Comparison of ENCODE assay signal across 8 cellular contexts in the genomic region with DNA sequence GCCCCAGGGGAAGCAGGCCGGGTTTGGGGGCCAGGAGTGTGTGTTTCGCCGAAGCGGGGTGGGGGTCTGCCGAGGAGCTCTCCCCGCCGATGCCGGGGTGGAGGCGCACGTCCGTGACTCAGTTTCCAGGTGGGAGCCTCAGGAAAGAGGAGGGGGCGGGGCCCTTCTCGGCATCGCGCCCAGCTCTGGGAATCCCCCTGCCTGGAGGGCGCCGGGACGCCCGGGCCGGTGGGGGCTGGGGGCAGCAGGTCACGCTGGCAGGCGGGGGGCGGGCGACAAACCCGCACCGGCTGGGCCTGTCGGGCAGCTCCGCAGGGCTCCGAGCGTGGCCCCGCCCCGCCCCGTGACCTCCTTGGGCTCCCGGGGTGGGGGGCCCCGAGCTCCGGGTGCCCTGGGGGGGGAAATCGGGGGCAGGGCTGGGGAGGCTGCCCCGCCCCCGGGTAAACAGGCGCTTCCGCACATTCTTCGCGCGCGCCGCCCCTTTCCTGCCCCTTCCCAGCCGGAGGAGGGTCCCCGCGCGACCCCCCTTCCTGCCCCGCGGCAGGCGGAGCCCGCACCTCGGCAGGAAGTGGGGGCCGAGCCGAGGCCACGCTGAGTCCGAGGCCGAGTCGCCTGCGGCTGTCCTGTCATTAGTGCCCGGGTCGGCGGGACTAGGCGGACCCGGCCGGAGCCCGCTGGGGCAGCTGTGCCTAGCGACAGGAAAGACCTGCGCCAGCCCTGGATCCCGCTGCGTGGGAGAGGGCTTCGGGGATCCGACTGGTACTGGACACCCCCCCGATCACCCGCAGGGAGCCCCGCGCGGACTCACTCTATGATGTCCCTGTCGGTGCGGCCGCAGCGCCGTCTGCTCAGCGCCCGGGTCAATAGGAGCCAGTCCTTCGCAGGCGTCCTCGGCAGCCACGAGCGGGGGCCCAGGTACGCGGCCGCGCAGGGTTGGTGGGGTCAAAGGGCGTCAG. TPM values are rescaled to one million over a fixed set of nuclear protein-coding genes. Genes with fewer than 3 reads are reported as not detected.
DNase-seq lines count a peak whose midpoint lies in the region; ATAC-seq and TF ChIP-seq lines count a peak whose summit lies in the region.

No MANE protein-coding gene starts in this region.

- intact Hi-C loops in dorsolateral prefrontal cortex (cut with DNase I): no loop called here

- H3K9me3 ChIP-seq in BLaER1 treated with 17β-estradiol and CSF1 and Interleukin-3, amounts not matched to agents 10 nM and 100 nM (replicated peaks in 1 of 11): no peaks in the 10 kb centered on the region
- H3K9me3 ChIP-seq in lung (ENCODE audit: control insufficient read depth in 2 of 2, insufficient read depth in 1 of 2, low read length in 1 of 2): no peaks in the 10 kb centered on the region

- H3K4me1 ChIP-seq in BLaER1 treated with 17β-estradiol and CSF1 and Interleukin-3, amounts not matched to agents 10 nM and 100 nM: peaks cover 86 to 96% (median 93%) of the 10 kb centered on the region in 10 experiments
- peaks cover 4 to 21% of the 10 kb centered on the region in 2 donors for H3K4me1 ChIP-seq in lung (ENCODE audit: control insufficient read depth in 2 of 2, insufficient read depth in 2 of 2, low read length in 2 of 2)

- H3K4me3 ChIP-seq in BLaER1 treated with 17β-estradiol and CSF1 and Interleukin-3, amounts not matched to agents 10 nM and 100 nM: peak overlapping the region; percentile 72 to 89 (median 79)
- H3K4me3 ChIP-seq in dorsolateral prefrontal cortex (peak overlapping the region; percentile 42 to 78 (median 65)), lung (peak overlapping the region; percentile 35)

- no peaks in the 10 kb centered on the region for H3K27me3 ChIP-seq in BLaER1 treated with 17β-estradiol and CSF1 and Interleukin-3, amounts not matched to agents 10 nM and 100 nM
- H3K27me3 ChIP-seq in dorsolateral prefrontal cortex: no peaks in the 10 kb centered on the region
- no peaks in the 10 kb centered on the region for H3K27me3 ChIP-seq in lung (ENCODE audit: control insufficient read depth, insufficient read depth)

- H3K9ac ChIP-seq in BLaER1 treated with 17β-estradiol and CSF1 and Interleukin-3, amounts not matched to agents 10 nM and 100 nM: peak overlapping the region; percentile 80 to 92 (median 85)

- H3K27ac ChIP-seq in BLaER1 treated with 17β-estradiol and CSF1 and Interleukin-3, amounts not matched to agents 10 nM and 100 nM: peak overlapping the region; percentile 73 to 86 (median 81)
- H3K27ac ChIP-seq in dorsolateral prefrontal cortex (peak overlapping the region in 55 of 59 donors; percentile 10 to 93 (median 83)), lung (ENCODE audit: low read depth in 1 of 2, low read length in 1 of 2) (peak overlapping the region; percentile 85 to 87)

- H3K36me3 ChIP-seq in BLaER1 treated with 17β-estradiol and CSF1 and Interleukin-3, amounts not matched to agents 10 nM and 100 nM: peaks cover 31 to 74% (median 43%) of the 10 kb centered on the region in 11 experiments
- peaks cover 0 to 36% of the 10 kb centered on the region in 2 donors for H3K36me3 ChIP-seq in lung (ENCODE audit: control insufficient read depth in 2 of 2, insufficient read depth in 2 of 2, low read length in 2 of 2)

- H3K4me2 ChIP-seq in BLaER1 treated with 17β-estradiol and CSF1 and Interleukin-3, amounts not matched to agents 10 nM and 100 nM: peak overlapping the region; percentile 97 to 100 (median 98)

- peaks cover 80 to 100% (median 96%) of the 10 kb centered on the region in 11 experiments for H4K20me1 ChIP-seq in BLaER1 treated with 17β-estradiol and CSF1 and Interleukin-3, amounts not matched to agents 10 nM and 100 nM

- peaks cover 68% of the 10 kb centered on the region for H3K4me1 Mint-ChIP-seq in stimulated activated effector memory CD8-positive, alpha-beta T cell treated with anti-CD3 and anti-CD28 coated beads, Interleukin-12 subunit alpha, Interleukin-12 subunit beta, amount 100 ng/mL, for 72 hours

- WGBS in lung, 2 donors: 1 to 2% methylated on average over 60 to 97 of the region's 97 CpGs

- ATAC-seq in HG02588 (IDR thresholded peaks at IDR 0.05; ENCODE audit: unreplicated experiment): peak; percentile 43
- peak; percentile 59 for ATAC-seq in lung (ENCODE audit: insufficient read depth, low FRiP score)
- ATAC-seq in stimulated activated effector memory CD8-positive, alpha-beta T cell treated with anti-CD3 and anti-CD28 coated beads, Interleukin-12 subunit alpha, Interleukin-12 subunit beta, amount 100 ng/mL, for 72 hours: peak; percentile 63
- no peak for ATAC-seq in GM21737 (IDR thresholded peaks at IDR 0.05; ENCODE audit: unreplicated experiment)

- peak; percentile 64 for DNase-seq in activated CD4-positive, CD25-positive, alpha-beta regulatory T cell treated with anti-CD3 and anti-CD28 coated beads, Interleukin-2, amount 50 U/mL, for 72 hours
- DNase-seq in dorsolateral prefrontal cortex: no peak
- DNase-seq in lung (ENCODE audit: low spot score): peak; percentile 53
- peak; percentile 55 to 80 for DNase-seq in stimulated activated effector memory CD8-positive, alpha-beta T cell treated with anti-CD3 and anti-CD28 coated beads, Interleukin-12 subunit alpha, Interleukin-12 subunit beta, amount 100 ng/mL, for 72 hours (ENCODE audit: low spot score in 2 of 2)
- DNase-seq in NCI-H1092 (lab: John Stamatoyannopoulos, UW): no peak

- peak overlapping the region; percentile 81 for H3K4me3 Mint-ChIP-seq in stimulated activated effector memory CD8-positive, alpha-beta T cell treated with anti-CD3 and anti-CD28 coated beads, Interleukin-12 subunit alpha, Interleukin-12 subunit beta, amount 100 ng/mL, for 72 hours

- peak overlapping the region; percentile 90 for H3K27ac Mint-ChIP-seq in stimulated activated effector memory CD8-positive, alpha-beta T cell treated with anti-CD3 and anti-CD28 coated beads, Interleukin-12 subunit alpha, Interleukin-12 subunit beta, amount 100 ng/mL, for 72 hours

- TF ChIP-seq CTCF in dorsolateral prefrontal cortex (IDR thresholded peaks at IDR 0.05 in 54 of 56, conservative IDR thresholded peaks at IDR 0.05 in 2 of 56; ENCODE audit: low read depth in 1 of 56, partially characterized antibody in 56 of 56) (no peak), lung (IDR thresholded peaks at IDR 0.05; ENCODE audit: control extremely low read depth, extremely low read depth) (no peak)

- H3K36me3 Mint-ChIP-seq in stimulated activated effector memory CD8-positive, alpha-beta T cell treated with anti-CD3 and anti-CD28 coated beads, Interleukin-12 subunit alpha, Interleukin-12 subunit beta, amount 100 ng/mL, for 72 hours: peaks cover 51% of the 10 kb centered on the region

- H3K9me3 Mint-ChIP-seq in stimulated activated effector memory CD8-positive, alpha-beta T cell treated with anti-CD3 and anti-CD28 coated beads, Interleukin-12 subunit alpha, Interleukin-12 subunit beta, amount 100 ng/mL, for 72 hours: no peaks in the 10 kb centered on the region

RNA-seq across cellular contexts. Expression of a gene that starts 9.3 kb away (rescaled TPM):
- total RNA-seq in dorsolateral prefrontal cortex: 100 to 1,000 TPM in 114 of 120 experiments, 10 to 100 TPM in 6; 67.9 to 185 (median 128) TPM
- total RNA-seq in lung: 100 to 1,000 TPM in 1 of 2 donors, 10 to 100 TPM in 1; 85.1 to 122 TPM
- polyA plus RNA-seq in lung: 10 to 100 TPM; 44.1 to 55.6 TPM

RNA-seq across cellular contexts. Expression of a gene that starts 24.4 kb away (rescaled TPM):
- 10 to 100 TPM; 34.3 to 54.9 (median 41.9) TPM for total RNA-seq in dorsolateral prefrontal cortex
- total RNA-seq in lung: 10 to 100 TPM; 28.5 to 54.2 TPM
- 10 to 100 TPM; 16.7 to 18.1 TPM for polyA plus RNA-seq in lung

RNA-seq across cellular contexts. Expression of a gene that starts 54.6 kb away (rescaled TPM):
- total RNA-seq in dorsolateral prefrontal cortex (1 to 10 TPM in 2 of 120 experiments, under 1 TPM in 10, not detected in 108; 0.52 to 1.1 (median 0.72) TPM), lung (1 to 10 TPM in 1 of 2 donors, not detected in 1; 1.4 TPM)
- 1 to 10 TPM in 1 of 2 donors, under 1 TPM in 1; 0.97 to 8.3 TPM for polyA plus RNA-seq in lung

RNA-seq across cellular contexts. Expression of a gene that starts 57.0 kb away (rescaled TPM):
- 100 to 1,000 TPM in 118 of 120 experiments, 10 to 100 TPM in 2; 97.6 to 219 (median 177) TPM for total RNA-seq in dorsolateral prefrontal cortex
- 100 to 1,000 TPM in 1 of 2 donors, 10 to 100 TPM in 1; 87.2 to 185 TPM for total RNA-seq in lung
- polyA plus RNA-seq in lung: 100 to 1,000 TPM in 1 of 2 donors, 10 to 100 TPM in 1; 39.6 to 249 TPM

Comparison
In these comparisons a context has a peak if more than half of its experiments do, and no peak if none do; other contexts are left out.
1. DNase-seq: peak in activated CD4-positive, CD25-positive, alpha-beta regulatory T cell treated with anti-CD3 and anti-CD28 coated beads, Interleukin-2, amount 50 U/mL, for 72 hours (single experiment), lung (single experiment) and stimulated activated effector memory CD8-positive, alpha-beta T cell treated with anti-CD3 and anti-CD28 coated beads, Interleukin-12 subunit alpha, Interleukin-12 subunit beta, amount 100 ng/mL, for 72 hours (2 of 2); none in dorsolateral prefrontal cortex (0 of 10) and NCI-H1092 (single experiment).
2. Peak in every context shown above with its lines, with median percentiles within 50 percentile points of each other: H3K27ac ChIP-seq and H3K4me3 ChIP-seq.